ENCODE assay signal across 15 cellular contexts in the genomic region with DNA sequence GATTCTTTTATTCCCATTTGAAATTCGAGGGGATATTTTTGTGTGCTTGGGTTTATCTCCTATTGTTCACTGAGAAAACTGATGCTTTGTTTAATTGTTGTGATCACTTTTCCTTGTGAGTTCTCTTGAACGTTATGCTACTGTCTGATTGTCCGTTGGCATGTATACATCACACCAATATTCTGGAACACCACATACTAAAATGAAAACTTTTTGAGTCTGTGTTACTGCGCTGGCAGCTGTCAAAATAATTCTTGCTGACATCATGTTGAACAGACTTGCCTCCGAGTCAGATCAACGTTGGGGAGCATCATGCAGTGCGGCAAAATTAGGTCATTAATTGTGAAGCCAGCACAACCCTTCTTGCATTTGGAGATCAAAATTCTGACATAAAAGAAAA.
DNase-seq lines count a peak whose midpoint lies in the region; ATAC-seq lines count a peak whose summit lies in the region.
"Had no signal": no experiment of that assay in that cellular context is flagged by ENCODE, and none has a peak within 500 bp of the region (broad histone marks: within the 10 kb centered on the region; RNA-seq: fewer than 3 reads in every experiment).

No MANE protein-coding gene starts in this region.

- no peak for ATAC-seq in HG03108 (IDR thresholded peaks at IDR 0.05; ENCODE audit: unreplicated experiment)
- ATAC-seq: Panc1, Right ventricle myocardium inferior had no signal

- DNase-seq in Ammon's horn (ENCODE audit: low spot score) (peak; percentile 12), SHP77 treated with DMSO at 0.1 percent for 48 hours (lab: John Stamatoyannopoulos, UW) (peak; percentile 89), globus pallidus (ENCODE audit: low spot score) (peak; percentile 61), putamen (ENCODE audit: low spot score) (peak; percentile 70), NCI-H774 (lab: John Stamatoyannopoulos, UW) (no peak), DMS53 (lab: John Stamatoyannopoulos, UW) (no peak)
- no peak for DNase-seq in activated T-cell treated with anti-CD3 and anti-CD28 coated beads, Interleukin-2, amount 50 U/mL, for 1 hour
- DNase-seq: 8988T, DMS79, MG63, NCI-H187, NCI-H82 had no signal

Comparison
In these comparisons a context has a peak if more than half of its experiments do, and no peak if none do; other contexts are left out.
1. DNase-seq: peak in Ammon's horn (single experiment), SHP77 treated with DMSO at 0.1 percent for 48 hours (single experiment), globus pallidus (single experiment) and putamen (single experiment); none in NCI-H774 (single experiment), activated T-cell treated with anti-CD3 and anti-CD28 coated beads, Interleukin-2, amount 50 U/mL, for 1 hour (single experiment) and DMS53 (single experiment).